Comparison of ENCODE assay signal across 8 cellular contexts in genomic region chr6:34145161-34146020, GRCh38. TPM values are rescaled to one million over a fixed set of nuclear protein-coding genes. Genes with fewer than 3 reads are reported as not detected.
DNase-seq lines count a peak whose midpoint lies in the region; ATAC-seq and TF ChIP-seq lines count a peak whose summit lies in the region.

No MANE protein-coding gene starts in this region.

- peak; percentile 11 for TF ChIP-seq CTCF in progenitor cell of endocrine pancreas (IDR thresholded peaks at IDR 0.05; ENCODE audit: unreplicated experiment)

- peaks cover 80% of the 10 kb centered on the region for H3K27me3 Mint-ChIP-seq in progenitor cell of endocrine pancreas

- H3K27ac Mint-ChIP-seq in progenitor cell of endocrine pancreas = no peak overlapping the region

- H3K4me1 Mint-ChIP-seq in progenitor cell of endocrine pancreas (ENCODE audit: low read depth) = peaks cover 3% of the 10 kb centered on the region

- DNase-seq in D341Med (ENCODE audit: low spot score) (peak; percentile 81), NCI-H1105 treated with DMSO at 0.1 percent for 48 hours (lab: John Stamatoyannopoulos, UW) (peak; percentile 56), activated gamma-delta T cell treated with Interleukin-2 at 50 U/mL for 16 hours (peak; percentile 65), germinal center (ENCODE audit: low spot score) (peak; percentile 24), progenitor cell of endocrine pancreas (ENCODE audit: low spot score, unreplicated experiment) (no peak)

- no peaks in the 10 kb centered on the region for H3K36me3 Mint-ChIP-seq in progenitor cell of endocrine pancreas (ENCODE audit: insufficient read depth)

- no peak for ATAC-seq in GM18520 (IDR thresholded peaks at IDR 0.05; ENCODE audit: unreplicated experiment)
- no peak for ATAC-seq in HG02884 (IDR thresholded peaks at IDR 0.05; ENCODE audit: unreplicated experiment)
- ATAC-seq in HG02798 (IDR thresholded peaks at IDR 0.05; ENCODE audit: poor library complexity, unreplicated experiment) = no peak

- no peaks in the 10 kb centered on the region for H3K9me3 Mint-ChIP-seq in progenitor cell of endocrine pancreas (ENCODE audit: low read depth)

- H3K4me3 Mint-ChIP-seq in progenitor cell of endocrine pancreas (ENCODE audit: low read depth) = peak overlapping the region; percentile 59

RNA-seq across cellular contexts. Expression of gene GRM4, which starts 0.5 kb away (rescaled TPM):
- total RNA-seq in progenitor cell of endocrine pancreas = 0.38 and 0.44 TPM in 2 replicates
